8 cellular contexts compared by ENCODE assay signal in the genomic region with DNA sequence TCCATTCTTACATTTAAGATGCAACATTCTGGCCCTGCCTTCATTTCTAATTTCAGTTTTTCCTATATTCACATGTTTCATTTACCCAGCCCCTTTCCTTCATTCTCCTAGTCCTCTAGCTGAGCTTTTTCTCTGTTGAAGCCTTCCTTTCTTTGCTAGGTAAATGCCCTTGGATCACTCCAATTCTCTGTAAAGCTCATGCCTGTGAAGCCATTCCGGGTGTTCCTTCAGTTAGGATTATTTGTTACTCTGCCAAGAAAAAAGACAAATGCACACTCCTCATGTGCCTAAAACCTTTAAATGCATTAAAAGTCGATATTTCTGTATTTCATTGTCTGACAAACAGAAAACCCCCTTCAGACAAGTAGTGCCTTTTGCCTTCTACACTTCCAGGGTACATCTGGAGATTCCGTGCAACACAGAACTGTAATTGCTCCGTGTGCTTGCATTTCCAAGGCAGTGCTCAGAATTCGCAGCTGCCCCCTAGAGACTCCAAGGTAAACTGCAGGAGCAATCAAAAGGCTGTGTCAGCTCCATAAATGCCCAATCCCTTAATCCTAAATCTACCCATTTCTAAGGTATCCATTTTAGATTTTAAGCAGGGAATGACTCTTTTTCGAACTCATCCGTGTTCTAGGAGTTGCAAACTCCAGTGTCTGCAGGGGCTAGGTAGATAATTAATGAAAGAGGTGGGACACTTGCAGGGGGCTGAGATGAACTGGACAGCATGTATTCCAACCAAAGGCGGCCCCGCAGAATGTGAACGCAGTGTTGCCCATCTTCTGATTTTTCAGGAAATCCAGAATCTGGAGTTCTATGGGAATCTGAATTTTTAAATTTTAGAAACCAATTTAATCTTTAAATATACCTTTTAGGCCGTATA.
A peak's percentile ranks its signal among the peaks of the same experiment; 100 is the strongest.
DNase-seq lines count a peak whose midpoint lies in the region; ATAC-seq, FAIRE-seq and TF ChIP-seq lines count a peak whose summit lies in the region.

No MANE protein-coding gene starts in this region.

- 27% methylated on average over 11 of the region's 11 CpGs for WGBS in GM12878 (ENCODE audit: insufficient coverage, insufficient replicate concordance, low lambda C conversion rate, missing lambda C conversion rate)
- 42 to 47% (median 42%) methylated on average over 11 of the region's 11 CpGs for WGBS in spleen, 5 donors

- 0 out of 4 replicates have a peak, but pooled peaks cover 0 to 4% of the 10 kb centered on the region in 2 experiments for H3K27me3 ChIP-seq in GM12878 (replicated peaks in 1 of 2; ENCODE audit: control insufficient read depth in 2 of 2, insufficient read depth in 2 of 2, low read length in 1 of 2)
- H3K27me3 ChIP-seq in spleen (replicated peaks in 1 of 7) = no peaks in the 10 kb centered on the region

- H2AFZ ChIP-seq in GM12878 (ENCODE audit: control insufficient read depth, low read depth, low read length) = no peak overlapping the region

- intact Hi-C loops in GM12878 (cut with micrococcal nuclease; ENCODE audit: unreplicated experiment) (loop anchor here (1.0 to 5.0 kb wide), 5 partner anchors 72 to 404 kb away; no protein-coding TSS in a partner anchor), spleen (cut with DNase I; ENCODE audit: low total_unique reads) (loop anchor here (10.0 kb wide), 1 partner anchor 376 kb away; no protein-coding TSS in a partner anchor)

- ATAC-seq in HG02885 (IDR thresholded peaks at IDR 0.05; ENCODE audit: poor library complexity, unreplicated experiment) (peak; percentile 85), GM12878 (peak; percentile 93)
- ATAC-seq in activated T-helper 17 cell treated with anti-CD3 and anti-CD28 coated beads, Interleukin-2, amount 50 U/mL, for 72 hours (replicated peaks) = no peak

- in situ Hi-C loops in GM12878 (cut with MboI) = loop anchor here (5.0 kb wide), 1 partner anchor 299 kb away; no protein-coding TSS in a partner anchor

- H3K36me3 ChIP-seq in GM12878 (ENCODE audit: control insufficient read depth in 2 of 2, insufficient read depth in 2 of 2, low read length in 1 of 2) = no peaks in the 10 kb centered on the region
- H3K36me3 ChIP-seq in spleen = no peaks in the 10 kb centered on the region

- CTCF ChIA-PET in GM12878 (lab: Yijun Ruan, JAX) = interaction anchor here (0.6 to 4.9 kb wide), 29 partner anchors 8 to 506 kb away, joined by 3 to 69 read pairs (median 4); no protein-coding TSS in a partner anchor

- H3K9ac ChIP-seq in GM12878 (ENCODE audit: control insufficient read depth, insufficient read depth, low read length) = no peak overlapping the region

- no peaks in the 10 kb centered on the region for H3K79me2 ChIP-seq in GM12878 (ENCODE audit: control insufficient read depth, insufficient read depth, low read length)

- no peaks in the 10 kb centered on the region for H4K20me1 ChIP-seq in GM12878 (ENCODE audit: control insufficient read depth, insufficient read depth)

- H3K9me3 ChIP-seq in GM12878 (replicated peaks; ENCODE audit: control insufficient read depth, insufficient read depth, low read length) = no peaks in the 10 kb centered on the region
- H3K9me3 ChIP-seq in spleen = no peaks in the 10 kb centered on the region

- POLR2A ChIA-PET in GM12878 (lab: Charles Lee) = interaction anchor here (1.1 kb wide), 1 partner anchor 70 kb away, joined by 4 read pairs; no protein-coding TSS in a partner anchor

- no peak overlapping the region for H3K27ac ChIP-seq in GM12878 (ENCODE audit: control insufficient read depth, insufficient read depth)
- no peak overlapping the region for H3K27ac ChIP-seq in spleen

- no peak for TF ChIP-seq POLR2A in GM12878 (IDR thresholded peaks at IDR 0.05; ENCODE audit: low read depth, low read length)
- TF ChIP-seq POLR2A in spleen (IDR thresholded peaks at IDR 0.05) = no peak

- RAD21 ChIA-PET in GM12878 (lab: Charles Lee; ENCODE audit: unreplicated experiment) = interaction anchor here (0.7 to 3.4 kb wide), 11 partner anchors 13 to 506 kb away, joined by 3 to 38 read pairs (median 5); no protein-coding TSS in a partner anchor

- H3K4me3 ChIP-seq in GM12878 (no peak overlapping the region), spleen (no peak overlapping the region)

- peak; percentile 84 for FAIRE-seq in GM12878 (lab: Jason Lieb, UNC)

- H3K27me3 Mint-ChIP-seq in activated T-helper 17 cell treated with anti-CD3 and anti-CD28 coated beads, Interleukin-2, amount 50 U/mL, for 72 hours = peaks cover 12% of the 10 kb centered on the region

- H3K4me1 ChIP-seq in GM12878 (ENCODE audit: control insufficient read depth, insufficient read depth, low read length) (no peaks in the 10 kb centered on the region), spleen (peaks cover 0 to 5% (median 2%) of the 10 kb centered on the region in 6 donors)

- no peak for TF ChIP-seq EP300 in GM12878 (IDR thresholded peaks at IDR 0.05; ENCODE audit: borderline replicate concordance in 1 of 2, control insufficient read depth in 1 of 2, low read depth in 2 of 2, low read length in 2 of 2)

- H3K9me3 Mint-ChIP-seq in activated T-helper 17 cell treated with anti-CD3 and anti-CD28 coated beads, Interleukin-2, amount 50 U/mL, for 72 hours = no peaks in the 10 kb centered on the region

- H3K36me3 Mint-ChIP-seq in activated T-helper 17 cell treated with anti-CD3 and anti-CD28 coated beads, Interleukin-2, amount 50 U/mL, for 72 hours (ENCODE audit: low read depth) = no peaks in the 10 kb centered on the region

- no peak overlapping the region for H3K4me3 Mint-ChIP-seq in activated T-helper 17 cell treated with anti-CD3 and anti-CD28 coated beads, Interleukin-2, amount 50 U/mL, for 72 hours

- H3K4me2 ChIP-seq in GM12878 (ENCODE audit: control insufficient read depth, insufficient read depth) = no peak overlapping the region

- no TSS peak for BruUV-seq in GM12878 (replicated peaks; lab: Mats Ljungman, UMichigan)

- peak; percentile 4 for DNase-seq in activated naive CD4-positive, alpha-beta T cell treated with Interleukin-2 at 50 U/mL for 16 hours
- no peak for DNase-seq in activated naive CD4-positive, alpha-beta T cell (lab: John Stamatoyannopoulos, UW)
- DNase-seq in NCI-H446 (lab: John Stamatoyannopoulos, UW) (peak; percentile 5 to 72), GM12878 (ENCODE audit: low read depth, low spot score) (peak; percentile 3), iPS DF 4.7 (ENCODE audit: extremely low read depth, low spot score) (peak; percentile 46), spleen (no peak)

- H3K4me1 Mint-ChIP-seq in activated T-helper 17 cell treated with anti-CD3 and anti-CD28 coated beads, Interleukin-2, amount 50 U/mL, for 72 hours = no peaks in the 10 kb centered on the region

- no peak overlapping the region for H3K27ac Mint-ChIP-seq in activated T-helper 17 cell treated with anti-CD3 and anti-CD28 coated beads, Interleukin-2, amount 50 U/mL, for 72 hours

- SMC1A ChIA-PET in GM12878 (lab: Charles Lee; ENCODE audit: uncharacterized antibody, unreplicated experiment) = interaction anchor here (0.7 to 3.3 kb wide), 19 partner anchors 12 to 506 kb away, joined by 3 to 33 read pairs (median 4); no protein-coding TSS in a partner anchor

- TF ChIP-seq CTCF in GM12878 (IDR thresholded peaks at IDR 0.05 in 2 of 3, conservative IDR thresholded peaks at IDR 0.05 in 1 of 3; ENCODE audit: control insufficient read depth in 2 of 3, extremely low read depth in 1 of 3, insufficient read depth in 1 of 3, low read depth in 3 of 3, low read length in 3 of 3) (peak; percentile 82 to 88 (median 83)), spleen (IDR thresholded peaks at IDR 0.05 in 8 of 11, conservative IDR thresholded peaks at IDR 0.05 in 3 of 11) (peak; percentile 35 to 81 (median 63))

- TF ChIP-seq RAD21 in GM12878 (IDR thresholded peaks at IDR 0.05; ENCODE audit: insufficient read depth, low read depth, low read length) = peak; percentile 80

TF ChIP-seq in GM12878, 131 proteins besides CTCF, POLR2A, EP300 and RAD21:
- TF ChIP-seq RBBP5 (conservative IDR thresholded peaks at IDR 0.05) (no peak), CBX5 (IDR thresholded peaks at IDR 0.05; ENCODE audit: low read depth) (no peak), CEBPB (IDR thresholded peaks at IDR 0.05; ENCODE audit: borderline replicate concordance in 1 of 2, low read depth in 2 of 2, low read length in 2 of 2) (no peak), YY1 (IDR thresholded peaks at IDR 0.05; ENCODE audit: low read depth, low read length) (0 out of 2 replicates have a peak, but pooled peaks have one; percentile 22), SMC3 (IDR thresholded peaks at IDR 0.05; ENCODE audit: borderline replicate concordance, low read length) (peak; percentile 87)
- TF ChIP-seq, protein P1, sequence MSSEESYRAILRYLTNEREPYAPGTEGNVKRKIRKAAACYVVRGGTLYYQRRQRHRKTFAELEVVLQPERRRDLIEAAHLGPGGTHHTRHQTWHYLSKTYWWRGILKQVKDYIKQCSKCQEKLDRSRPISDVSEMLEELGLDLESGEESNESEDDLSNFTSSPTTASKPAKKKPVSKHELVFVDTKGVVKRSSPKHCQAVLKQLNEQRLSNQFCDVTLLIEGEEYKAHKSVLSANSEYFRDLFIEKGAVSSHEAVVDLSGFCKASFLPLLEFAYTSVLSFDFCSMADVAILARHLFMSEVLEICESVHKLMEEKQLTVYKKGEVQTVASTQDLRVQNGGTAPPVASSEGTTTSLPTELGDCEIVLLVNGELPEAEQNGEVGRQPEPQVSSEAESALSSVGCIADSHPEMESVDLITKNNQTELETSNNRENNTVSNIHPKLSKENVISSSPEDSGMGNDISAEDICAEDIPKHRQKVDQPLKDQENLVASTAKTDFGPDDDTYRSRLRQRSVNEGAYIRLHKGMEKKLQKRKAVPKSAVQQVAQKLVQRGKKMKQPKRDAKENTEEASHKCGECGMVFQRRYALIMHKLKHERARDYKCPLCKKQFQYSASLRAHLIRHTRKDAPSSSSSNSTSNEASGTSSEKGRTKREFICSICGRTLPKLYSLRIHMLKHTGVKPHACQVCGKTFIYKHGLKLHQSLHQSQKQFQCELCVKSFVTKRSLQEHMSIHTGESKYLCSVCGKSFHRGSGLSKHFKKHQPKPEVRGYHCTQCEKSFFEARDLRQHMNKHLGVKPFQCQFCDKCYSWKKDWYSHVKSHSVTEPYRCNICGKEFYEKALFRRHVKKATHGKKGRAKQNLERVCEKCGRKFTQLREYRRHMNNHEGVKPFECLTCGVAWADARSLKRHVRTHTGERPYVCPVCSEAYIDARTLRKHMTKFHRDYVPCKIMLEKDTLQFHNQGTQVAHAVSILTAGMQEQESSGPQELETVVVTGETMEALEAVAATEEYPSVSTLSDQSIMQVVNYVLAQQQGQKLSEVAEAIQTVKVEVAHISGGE (CRISPR knock-in tag; IDR thresholded peaks at IDR 0.05) = no peak

Comparison
In these comparisons a context has a peak if more than half of its experiments do, and no peak if none do; other contexts are left out.
1. DNase-seq: peak in activated naive CD4-positive, alpha-beta T cell treated with Interleukin-2 at 50 U/mL for 16 hours (single experiment), NCI-H446 (2 of 2), GM12878 (single experiment) and iPS DF 4.7 (single experiment); none in activated naive CD4-positive, alpha-beta T cell (0 of 4) and spleen (single experiment).